Comparison of ENCODE assay signal across 19 cellular contexts in genomic region chr12:88375301-88375959, GRCh38.
"Had no signal": no experiment of that assay in that cellular context is flagged by ENCODE, and none has a peak within 500 bp of the region (broad histone marks: within the 10 kb centered on the region; RNA-seq: fewer than 3 reads in every experiment).

No MANE protein-coding gene starts in this region.

- H3K27me3 ChIP-seq: esophagus muscularis mucosa, upper lobe of right lung had no signal

- H3K36me3 Mint-ChIP-seq: activated CD4-positive, alpha-beta memory T cell treated with anti-CD3 and anti-CD28 coated beads for 36 hours; activated naive CD8-positive, alpha-beta T cell treated with anti-CD3 and anti-CD28 coated beads, Interleukin-2, amount 10 ng/mL, durations not matched to agents 7 days and 5 days; brain; immature natural killer cell; natural killer cell; WTC11 had no signal

- DNase-seq: activated CD4-positive, alpha-beta memory T cell treated with anti-CD3 and anti-CD28 coated beads for 36 hours; activated CD4-positive, alpha-beta T cell treated with anti-CD3 and anti-CD28 coated beads for 36 hours; activated naive CD4-positive, alpha-beta T cell; activated naive CD8-positive, alpha-beta T cell treated with anti-CD3 and anti-CD28 coated beads, Interleukin-2, amount 10 ng/mL, durations not matched to agents 7 days and 5 days; anterior cingulate cortex; cortex of kidney; immature natural killer cell; mesendoderm; natural killer cell; stimulated activated CD8-positive, alpha-beta memory T cell treated with anti-CD3 and anti-CD28 coated beads, Interleukin-4, amount 100 ng/mL, for 48 hours; stimulated activated naive CD4-positive, alpha-beta T cell; upper lobe of right lung had no signal

- FAIRE-seq: endometrium had no signal

- H3K27ac ChIP-seq: esophagus muscularis mucosa, parathyroid adenoma, upper lobe of right lung had no signal

- H3K9ac ChIP-seq: parathyroid adenoma had no signal

- H3K4me1 Mint-ChIP-seq: activated CD4-positive, alpha-beta T cell treated with anti-CD3 and anti-CD28 coated beads for 36 hours; activated naive CD8-positive, alpha-beta T cell treated with anti-CD3 and anti-CD28 coated beads, Interleukin-2, amount 10 ng/mL, durations not matched to agents 7 days and 5 days; activated T-helper 17 cell treated with anti-CD3 and anti-CD28 coated beads, Interleukin-2, amount 50 U/mL, for 72 hours; immature natural killer cell; natural killer cell; WTC11 had no signal

- H3K36me3 ChIP-seq: esophagus muscularis mucosa, upper lobe of right lung had no signal

- H3K4me3 Mint-ChIP-seq: activated CD4-positive, alpha-beta memory T cell treated with anti-CD3 and anti-CD28 coated beads for 36 hours; activated CD4-positive, alpha-beta T cell treated with anti-CD3 and anti-CD28 coated beads for 36 hours; activated naive CD8-positive, alpha-beta T cell treated with anti-CD3 and anti-CD28 coated beads, Interleukin-2, amount 10 ng/mL, durations not matched to agents 7 days and 5 days; activated T-helper 17 cell treated with anti-CD3 and anti-CD28 coated beads, Interleukin-2, amount 50 U/mL, for 72 hours; brain; immature natural killer cell; natural killer cell; T-helper 2 cell treated with Interferon-gamma antibody and Interleukin-4, amounts not matched to agents 5 μg/mL and 100 μg/mL, for 36 hours; WTC11 had no signal

- H3K4me3 ChIP-seq: esophagus muscularis mucosa, upper lobe of right lung had no signal

- H3K9me3 Mint-ChIP-seq: activated CD4-positive, alpha-beta memory T cell treated with anti-CD3 and anti-CD28 coated beads for 36 hours; activated naive CD8-positive, alpha-beta T cell treated with anti-CD3 and anti-CD28 coated beads, Interleukin-2, amount 10 ng/mL, durations not matched to agents 7 days and 5 days; activated T-helper 17 cell treated with anti-CD3 and anti-CD28 coated beads, Interleukin-2, amount 50 U/mL, for 72 hours; brain; T-helper 2 cell treated with Interferon-gamma antibody and Interleukin-4, amounts not matched to agents 5 μg/mL and 100 μg/mL, for 36 hours; WTC11 had no signal

- H3K27ac Mint-ChIP-seq: activated CD4-positive, alpha-beta memory T cell treated with anti-CD3 and anti-CD28 coated beads for 36 hours; activated CD4-positive, alpha-beta T cell treated with anti-CD3 and anti-CD28 coated beads for 36 hours; activated naive CD8-positive, alpha-beta T cell treated with anti-CD3 and anti-CD28 coated beads, Interleukin-2, amount 10 ng/mL, durations not matched to agents 7 days and 5 days; activated T-helper 17 cell treated with anti-CD3 and anti-CD28 coated beads, Interleukin-2, amount 50 U/mL, for 72 hours; brain; immature natural killer cell; natural killer cell; T-helper 2 cell treated with Interferon-gamma antibody and Interleukin-4, amounts not matched to agents 5 μg/mL and 100 μg/mL, for 36 hours; WTC11 had no signal

- ATAC-seq: activated CD4-positive, alpha-beta T cell treated with anti-CD3 and anti-CD28 coated beads for 36 hours; activated T-helper 17 cell treated with anti-CD3 and anti-CD28 coated beads, Interleukin-2, amount 50 U/mL, for 72 hours; natural killer cell; upper lobe of right lung; WTC11 had no signal

- H3K27me3 Mint-ChIP-seq: activated CD4-positive, alpha-beta T cell treated with anti-CD3 and anti-CD28 coated beads for 36 hours; activated naive CD8-positive, alpha-beta T cell treated with anti-CD3 and anti-CD28 coated beads, Interleukin-2, amount 10 ng/mL, durations not matched to agents 7 days and 5 days; activated T-helper 17 cell treated with anti-CD3 and anti-CD28 coated beads, Interleukin-2, amount 50 U/mL, for 72 hours; brain had no signal

- H3K4me1 ChIP-seq: esophagus muscularis mucosa, parathyroid adenoma, upper lobe of right lung had no signal

- H3K79me2 ChIP-seq: parathyroid adenoma had no signal

- H2AFZ ChIP-seq: parathyroid adenoma had no signal

- H3K9me3 ChIP-seq: esophagus muscularis mucosa, upper lobe of right lung had no signal
